Comparison of ENCODE assay signal across 13 cellular contexts in genomic region chr20:15491564-15491963, GRCh38.
DNase-seq lines count a peak whose midpoint lies in the region; ATAC-seq and TF ChIP-seq lines count a peak whose summit lies in the region.
"Had no signal": no experiment of that assay in that cellular context is flagged by ENCODE, and none has a peak within 500 bp of the region (broad histone marks: within the 10 kb centered on the region; RNA-seq: fewer than 3 reads in every experiment).

No MANE protein-coding gene starts in this region.

- no peaks in the 10 kb centered on the region for H4K20me1 ChIP-seq in DND-41 (ENCODE audit: insufficient read depth, low read length)
- H4K20me1 ChIP-seq in MM.1S (ENCODE audit: insufficient read depth, low read length), result no peaks in the 10 kb centered on the region

- intact Hi-C loops in left ventricle myocardium inferior (cut with micrococcal nuclease), result loop anchor here (10.0 kb wide), 1 partner anchor 57 kb away; no protein-coding TSS in a partner anchor

- H3K4me1 ChIP-seq in DND-41 (ENCODE audit: insufficient read depth, low read length) (no peaks in the 10 kb centered on the region), MM.1S (ENCODE audit: low read length) (no peaks in the 10 kb centered on the region), left ventricle myocardium inferior (peaks cover 9% of the 10 kb centered on the region)

- no peak for DNase-seq in DND-41
- DNase-seq in MM.1S, result no peak
- no peak for DNase-seq in chondrocyte (ENCODE audit: low spot score)
- DNase-seq in progenitor cell of endocrine pancreas (ENCODE audit: low spot score, unreplicated experiment), result no peak
- DNase-seq in NCI-H1105 (lab: John Stamatoyannopoulos, UW), result no peak
- no peak for DNase-seq in left ventricle myocardium inferior
- DNase-seq in HK-2 (ENCODE audit: unreplicated experiment), result no peak
- DNase-seq: activated CD4-positive, alpha-beta T cell treated with anti-CD3 and anti-CD28 coated beads, Interleukin-2, amount 50 U/mL, for 1 hour; activated naive CD4-positive, alpha-beta T cell treated with anti-CD3 and anti-CD28 coated beads, Interleukin-2, amount 10 ng/mL, durations not matched to agents 7 days and 5 days; NCI-H187 treated with DMSO at 0.1 percent for 48 hours; SHP77 treated with DMSO at 0.1 percent for 48 hours had no signal

- no peaks in the 10 kb centered on the region for H3F3A ChIP-seq in MM.1S (ENCODE audit: insufficient read depth, low read length)

- ATAC-seq in DND-41 (ENCODE audit: insufficient read depth, low read depth) (no peak), HG02571 (IDR thresholded peaks at IDR 0.05; ENCODE audit: unreplicated experiment) (no peak)

- no peaks in the 10 kb centered on the region for H3K9me2 ChIP-seq in MM.1S (replicated peaks; ENCODE audit: insufficient read depth, low read length)

- H3K9me3 Mint-ChIP-seq in chondrocyte (ENCODE audit: low read depth) (peaks cover 11% of the 10 kb centered on the region), progenitor cell of endocrine pancreas (ENCODE audit: low read depth) (peaks cover 5% of the 10 kb centered on the region)

- H3K9ac ChIP-seq in DND-41 (ENCODE audit: low read depth, low read length) (no peak overlapping the region), MM.1S (ENCODE audit: low read length) (no peak overlapping the region)

- H3K79me2 ChIP-seq in DND-41 (ENCODE audit: insufficient read depth, low read length), result no peaks in the 10 kb centered on the region
- no peaks in the 10 kb centered on the region for H3K79me2 ChIP-seq in MM.1S (ENCODE audit: low read length)

- H3K27me3 ChIP-seq in DND-41 (ENCODE audit: insufficient read depth, low read length, poor library complexity), result no peaks in the 10 kb centered on the region
- H3K27me3 ChIP-seq in MM.1S (replicated peaks; ENCODE audit: insufficient read depth, low read length), result no peaks in the 10 kb centered on the region
- H3K27me3 ChIP-seq in left ventricle myocardium inferior (ENCODE audit: low read depth), result no peaks in the 10 kb centered on the region

- H3K9me3 ChIP-seq in DND-41 (ENCODE audit: insufficient read depth, low read length, severe bottlenecking), result no peaks in the 10 kb centered on the region
- no peaks in the 10 kb centered on the region for H3K9me3 ChIP-seq in MM.1S (replicated peaks; ENCODE audit: insufficient read depth, low read length)
- H3K9me3 ChIP-seq in left ventricle myocardium inferior (replicated peaks), result no peaks in the 10 kb centered on the region

- H3K4me2 ChIP-seq in DND-41 (ENCODE audit: insufficient read depth, low read length) (no peak overlapping the region), MM.1S (ENCODE audit: low read depth, low read length) (no peak overlapping the region)

- no peak overlapping the region for H3K27ac ChIP-seq in DND-41 (ENCODE audit: low read length)
- H3K27ac ChIP-seq in MM.1S (ENCODE audit: low read length), result no peak overlapping the region
- no peak overlapping the region for H3K27ac ChIP-seq in left ventricle myocardium inferior (replicated peaks)

- no peak overlapping the region for H3K4me3 Mint-ChIP-seq in chondrocyte (ENCODE audit: unreplicated experiment)
- no peak overlapping the region for H3K4me3 Mint-ChIP-seq in progenitor cell of endocrine pancreas (ENCODE audit: low read depth)
- H3K4me3 Mint-ChIP-seq: activated naive CD4-positive, alpha-beta T cell treated with anti-CD3 and anti-CD28 coated beads, Interleukin-2, amount 10 ng/mL, durations not matched to agents 7 days and 5 days; dendritic cell treated with granulocyte-macrophage colony-stimulating factor and Interleukin-4, amounts not matched to agents 40 ng/mL and 50 ng/mL, for 4 days had no signal

- H3K36me3 ChIP-seq in DND-41 (ENCODE audit: insufficient read depth, low read length) (no peaks in the 10 kb centered on the region), MM.1S (replicated peaks; ENCODE audit: insufficient read depth, low read length) (no peaks in the 10 kb centered on the region), left ventricle myocardium inferior (no peaks in the 10 kb centered on the region)

- H2AFZ ChIP-seq in DND-41 (ENCODE audit: low read depth, low read length) (no peak overlapping the region), MM.1S (ENCODE audit: low read length) (no peak overlapping the region)

- H3K4me1 Mint-ChIP-seq in chondrocyte (ENCODE audit: low read depth), result peaks cover 13% of the 10 kb centered on the region
- H3K4me1 Mint-ChIP-seq in progenitor cell of endocrine pancreas (ENCODE audit: low read depth), result peaks cover 16% of the 10 kb centered on the region
- H3K4me1 Mint-ChIP-seq: activated naive CD4-positive, alpha-beta T cell treated with anti-CD3 and anti-CD28 coated beads, Interleukin-2, amount 10 ng/mL, durations not matched to agents 7 days and 5 days had no signal

- no peaks in the 10 kb centered on the region for H3K36me3 Mint-ChIP-seq in chondrocyte (ENCODE audit: low read depth)
- no peaks in the 10 kb centered on the region for H3K36me3 Mint-ChIP-seq in progenitor cell of endocrine pancreas (ENCODE audit: insufficient read depth)
- H3K36me3 Mint-ChIP-seq: activated naive CD4-positive, alpha-beta T cell treated with anti-CD3 and anti-CD28 coated beads, Interleukin-2, amount 10 ng/mL, durations not matched to agents 7 days and 5 days had no signal

- peak; percentile 38 for TF ChIP-seq CTCF in DND-41 (IDR thresholded peaks at IDR 0.05; ENCODE audit: borderline replicate concordance, extremely low read depth, low read length, poor library complexity, severe bottlenecking)
- 0 out of 2 replicates have a peak, but pooled peaks have one; percentile 12 for TF ChIP-seq CTCF in MM.1S (IDR thresholded peaks at IDR 0.05; ENCODE audit: low read length)
- peak; percentile 41 for TF ChIP-seq CTCF in chondrocyte (IDR thresholded peaks at IDR 0.05)
- peak; percentile 41 for TF ChIP-seq CTCF in progenitor cell of endocrine pancreas (IDR thresholded peaks at IDR 0.05; ENCODE audit: unreplicated experiment)
- no peak for TF ChIP-seq CTCF in left ventricle myocardium inferior (IDR thresholded peaks at IDR 0.05; ENCODE audit: borderline replicate concordance)

- H3K4me3 ChIP-seq in DND-41 (ENCODE audit: low read depth in 1 of 2, low read length in 2 of 2), result no peak overlapping the region
- H3K4me3 ChIP-seq in MM.1S (ENCODE audit: low read length), result no peak overlapping the region
- H3K4me3 ChIP-seq in left ventricle myocardium inferior, result no peak overlapping the region

- H3K27me3 Mint-ChIP-seq in chondrocyte (ENCODE audit: low read depth) (no peaks in the 10 kb centered on the region), progenitor cell of endocrine pancreas (peaks cover 14% of the 10 kb centered on the region)
- H3K27me3 Mint-ChIP-seq: activated naive CD4-positive, alpha-beta T cell treated with anti-CD3 and anti-CD28 coated beads, Interleukin-2, amount 10 ng/mL, durations not matched to agents 7 days and 5 days; dendritic cell treated with granulocyte-macrophage colony-stimulating factor and Interleukin-4, amounts not matched to agents 40 ng/mL and 50 ng/mL, for 4 days had no signal

- H3K27ac Mint-ChIP-seq in chondrocyte (ENCODE audit: unreplicated experiment) (no peak overlapping the region), progenitor cell of endocrine pancreas (no peak overlapping the region)
- H3K27ac Mint-ChIP-seq: activated naive CD4-positive, alpha-beta T cell treated with anti-CD3 and anti-CD28 coated beads, Interleukin-2, amount 10 ng/mL, durations not matched to agents 7 days and 5 days; dendritic cell treated with granulocyte-macrophage colony-stimulating factor and Interleukin-4, amounts not matched to agents 40 ng/mL and 50 ng/mL, for 4 days had no signal
